In the genomic region with DNA sequence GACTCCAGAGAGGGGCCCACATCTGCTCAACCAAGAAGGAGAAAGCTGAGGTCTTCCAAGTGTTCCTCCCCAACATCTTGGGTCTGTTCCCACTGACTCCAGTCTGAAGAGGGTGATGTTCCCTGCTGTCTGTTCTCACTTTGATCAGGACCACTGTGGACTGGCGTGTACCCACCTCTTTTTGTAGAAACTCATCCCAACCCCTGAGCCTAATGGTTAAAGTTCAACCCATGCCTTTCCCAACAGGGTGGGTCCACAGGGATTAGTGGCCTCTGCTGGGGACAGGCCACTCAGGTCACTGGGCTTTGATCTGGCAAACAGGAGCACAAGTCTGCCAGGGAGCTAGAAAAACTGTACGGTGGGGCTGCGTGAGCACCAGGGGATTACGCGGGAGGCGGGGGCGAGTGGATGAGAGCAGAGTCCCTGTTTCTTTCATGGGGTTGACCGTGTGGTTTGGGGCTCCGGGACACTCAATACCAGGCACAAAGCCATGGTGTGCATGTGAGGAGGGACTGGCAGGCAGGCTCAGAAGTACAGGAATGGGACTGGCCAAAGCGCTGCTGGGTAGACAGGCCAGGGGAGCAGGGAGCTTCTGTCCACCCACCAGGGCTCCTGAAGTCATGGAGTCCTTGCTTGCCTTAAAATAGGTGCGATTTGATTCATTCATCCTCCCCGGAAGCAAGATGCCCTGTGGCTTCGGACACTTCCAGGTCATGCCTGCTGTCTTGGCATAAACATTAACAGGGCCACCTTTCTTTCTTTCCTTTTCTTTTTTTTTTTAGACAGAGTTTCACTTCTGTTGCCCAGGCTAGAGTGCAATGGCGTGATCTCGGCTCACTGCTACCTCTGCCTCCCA, we compare ENCODE assay signal across 20 cellular contexts. TPM values are rescaled to one million over a fixed set of nuclear protein-coding genes. Genes with fewer than 3 reads are reported as not detected.
DNase-seq lines count a peak whose midpoint lies in the region; ATAC-seq and TF ChIP-seq lines count a peak whose summit lies in the region.
"Had no signal": no experiment of that assay in that cellular context is flagged by ENCODE, and none has a peak within 500 bp of the region (broad histone marks: within the 10 kb centered on the region; RNA-seq: fewer than 3 reads in every experiment).

A gene (minus strand): TSS at position 155 of the 856 bp plus-strand sequence. CDS start 79 bp downstream, at position 76.

- H4K20me1 ChIP-seq in neural progenitor cell (ENCODE audit: low read depth), result no peaks in the 10 kb centered on the region

- TF ChIP-seq CTCF in neural progenitor cell (IDR thresholded peaks at IDR 0.05), result no peak
- TF ChIP-seq CTCF in mucosa of descending colon (IDR thresholded peaks at IDR 0.05), result no peak
- no peak for TF ChIP-seq CTCF in suprapubic skin (IDR thresholded peaks at IDR 0.05)

- H3K79me2 ChIP-seq in neural progenitor cell (ENCODE audit: low read depth), result no peaks in the 10 kb centered on the region

- H3K4me3 Mint-ChIP-seq in stimulated activated naive CD8-positive, alpha-beta T cell treated with anti-CD3 and anti-CD28 coated beads, Interleukin-15, amount 100 ng/mL, for 72 hours, result no peak within 1 kb of the TSS
- H3K4me3 Mint-ChIP-seq in neural progenitor cell, result peak within 1 kb of the TSS; percentile 42
- H3K4me3 Mint-ChIP-seq: B cell; CD4-positive, CD25-positive, alpha-beta regulatory T cell had no signal

- no peaks in the 10 kb centered on the region for H3F3A ChIP-seq in neural progenitor cell (ENCODE audit: low read depth)

- no peaks in the 10 kb centered on the region for H3K4me1 ChIP-seq in neural progenitor cell
- no peaks in the 10 kb centered on the region for H3K4me1 ChIP-seq in mucosa of descending colon (ENCODE audit: low read depth)
- H3K4me1 ChIP-seq in suprapubic skin, result no peaks in the 10 kb centered on the region

- H3K9ac ChIP-seq in neural progenitor cell, result no peak within 1 kb of the TSS

- H3K27me3 ChIP-seq in neural progenitor cell (no peaks in the 10 kb centered on the region), suprapubic skin (peaks cover 2% of the 10 kb centered on the region)

- no peaks in the 10 kb centered on the region for H3K36me3 Mint-ChIP-seq in neural progenitor cell
- H3K36me3 Mint-ChIP-seq: CD4-positive, CD25-positive, alpha-beta regulatory T cell had no signal

- ATAC-seq in stimulated activated naive CD8-positive, alpha-beta T cell treated with anti-CD3 and anti-CD28 coated beads, Interleukin-15, Interleukin-2, amounts not matched to agents 100 U/mL and 50 U/mL, for 24 hours, result peak; percentile 17
- ATAC-seq in stimulated activated naive CD8-positive, alpha-beta T cell treated with anti-CD3 and anti-CD28 coated beads, Interleukin-15, amount 100 ng/mL, for 72 hours, result no peak
- ATAC-seq in left lobe of liver (peak; percentile 69), mucosa of descending colon (no peak)
- ATAC-seq: HCT116 had no signal

- no peak for TF ChIP-seq POLR2A in suprapubic skin (IDR thresholded peaks at IDR 0.05)

- no peak for TF ChIP-seq EP300 in suprapubic skin (IDR thresholded peaks at IDR 0.05)

- no peak within 1 kb of the TSS for H3K27ac ChIP-seq in neural progenitor cell
- no peak within 1 kb of the TSS for H3K27ac ChIP-seq in suprapubic skin
- H3K27ac ChIP-seq: PC-9, RWPE1 had no signal

- no peak within 1 kb of the TSS for H3K4me2 ChIP-seq in neural progenitor cell
- H3K4me2 ChIP-seq: PC-9 had no signal

- WGBS in suprapubic skin, result 77% methylated on average over 15 of the region's 15 CpGs

- H3K4me1 Mint-ChIP-seq in stimulated activated naive CD8-positive, alpha-beta T cell treated with anti-CD3 and anti-CD28 coated beads, Interleukin-15, amount 100 ng/mL, for 72 hours, result no peaks in the 10 kb centered on the region
- H3K4me1 Mint-ChIP-seq in neural progenitor cell, result peaks cover 5% of the 10 kb centered on the region

- H3K4me3 ChIP-seq in neural progenitor cell (no peak within 1 kb of the TSS), mucosa of descending colon (no peak within 1 kb of the TSS), suprapubic skin (no peak within 1 kb of the TSS)
- H3K4me3 ChIP-seq: PC-9 had no signal

- no peak for DNase-seq in stimulated activated naive CD8-positive, alpha-beta T cell treated with anti-CD3 and anti-CD28 coated beads, Interleukin-15, Interleukin-2, amounts not matched to agents 100 U/mL and 50 U/mL, for 24 hours
- DNase-seq in stimulated activated naive CD8-positive, alpha-beta T cell treated with anti-CD3 and anti-CD28 coated beads, Interleukin-15, amount 100 ng/mL, for 72 hours, result no peak
- DNase-seq in left lobe of liver (ENCODE audit: low spot score) (peak; percentile 94), neural progenitor cell (ENCODE audit: low spot score) (no peak), mucosa of descending colon (no peak), suprapubic skin (ENCODE audit: low spot score in 2 of 2) (no peak), NCI-H524 treated with DMSO at 0.1 percent for 48 hours (lab: John Stamatoyannopoulos, UW) (no peak)
- no peak for DNase-seq in stimulated activated CD4-positive, alpha-beta T cell treated with anti-CD3 and anti-CD28 coated beads, Interleukin-4, amount 100 ng/mL, for 1 hour
- DNase-seq: CD4-positive, CD25-positive, alpha-beta regulatory T cell; DMS79; MM.1S; NCI-H1092; NCI-H1436; NCI-H1930; PC-9; SIG-M5 had no signal

- no peaks in the 10 kb centered on the region for H3K27me3 Mint-ChIP-seq in stimulated activated naive CD8-positive, alpha-beta T cell treated with anti-CD3 and anti-CD28 coated beads, Interleukin-15, amount 100 ng/mL, for 72 hours
- peaks cover 13% of the 10 kb centered on the region for H3K27me3 Mint-ChIP-seq in neural progenitor cell (ENCODE audit: insufficient read depth, low read depth)
- H3K27me3 Mint-ChIP-seq: CD4-positive, CD25-positive, alpha-beta regulatory T cell had no signal

- no peaks in the 10 kb centered on the region for H3K36me3 ChIP-seq in neural progenitor cell
- no peaks in the 10 kb centered on the region for H3K36me3 ChIP-seq in mucosa of descending colon (ENCODE audit: low read depth)
- no peaks in the 10 kb centered on the region for H3K36me3 ChIP-seq in suprapubic skin

- H3K27ac Mint-ChIP-seq in stimulated activated naive CD8-positive, alpha-beta T cell treated with anti-CD3 and anti-CD28 coated beads, Interleukin-15, amount 100 ng/mL, for 72 hours, result peak within 1 kb of the TSS in 1 of 2 donors; percentile 24
- H3K27ac Mint-ChIP-seq in neural progenitor cell, result no peak within 1 kb of the TSS
- H3K27ac Mint-ChIP-seq: B cell; CD4-positive, CD25-positive, alpha-beta regulatory T cell had no signal

- no peak within 1 kb of the TSS for H2AFZ ChIP-seq in neural progenitor cell (replicated peaks)
- H2AFZ ChIP-seq: PC-9 had no signal

- intact Hi-C loops in mucosa of descending colon (cut with DNase I, micrococcal nuclease), result no loop called here

- H3K9me3 Mint-ChIP-seq in stimulated activated naive CD8-positive, alpha-beta T cell treated with anti-CD3 and anti-CD28 coated beads, Interleukin-15, amount 100 ng/mL, for 72 hours, result peaks cover 5 to 7% of the 10 kb centered on the region in 2 donors
- peaks cover 2% of the 10 kb centered on the region for H3K9me3 Mint-ChIP-seq in neural progenitor cell

- H3K9me3 ChIP-seq in neural progenitor cell (ENCODE audit: low read depth) (no peaks in the 10 kb centered on the region), mucosa of descending colon (no peaks in the 10 kb centered on the region), suprapubic skin (no peaks in the 10 kb centered on the region)

RNA-seq across cellular contexts. Expression of the gene that starts here (rescaled TPM):
- total RNA-seq in left lobe of liver (35.7 TPM), neural progenitor cell (ENCODE audit: low replicate concordance) (not detected in 2 replicates), mucosa of descending colon (under 1 TPM in 2 of 3 donors, not detected in 1; 0.05 to 0.25 TPM), suprapubic skin (not detected)
- total RNA-seq: CD4-positive, CD25-positive, alpha-beta regulatory T cell; H1 had no signal

Comparison
In these comparisons a context has a peak if more than half of its experiments do, and no peak if none do; other contexts are left out.
1. RNA of the gene that starts here (total RNA-seq): 35.7 TPM in left lobe of liver (single experiment); 0.05 to 0.25 TPM in mucosa of descending colon, not detected in neural progenitor cell and not detected in suprapubic skin; every median in the first group is over 10 times any median in the second.
2. ATAC-seq: peak in stimulated activated naive CD8-positive, alpha-beta T cell treated with anti-CD3 and anti-CD28 coated beads, Interleukin-15, Interleukin-2, amounts not matched to agents 100 U/mL and 50 U/mL, for 24 hours (single experiment) and left lobe of liver (single experiment); none in stimulated activated naive CD8-positive, alpha-beta T cell treated with anti-CD3 and anti-CD28 coated beads, Interleukin-15, amount 100 ng/mL, for 72 hours (single experiment) and mucosa of descending colon (single experiment).